In the genomic region with DNA sequence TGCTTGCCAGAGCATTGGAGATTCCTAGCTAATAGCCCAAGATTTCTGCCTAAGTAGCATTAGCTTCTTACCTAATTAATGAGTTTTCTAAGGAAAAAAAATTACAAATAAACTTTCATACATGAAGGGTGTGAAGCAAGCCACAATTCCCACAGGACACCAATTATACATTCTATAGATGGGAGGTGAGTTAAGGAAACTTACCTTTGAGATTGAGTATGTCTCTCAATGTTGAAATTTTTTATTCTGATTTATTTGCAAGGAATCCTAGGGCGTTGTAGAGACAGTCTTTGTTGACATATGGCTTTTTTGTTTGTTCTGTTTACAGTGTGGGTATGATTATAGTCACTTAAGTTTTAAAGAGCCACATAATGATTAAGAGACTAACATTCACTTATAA, we compare ENCODE assay signal across 29 cellular contexts.
"Had no signal": no experiment of that assay in that cellular context is flagged by ENCODE, and none has a peak within 500 bp of the region (broad histone marks: within the 10 kb centered on the region; RNA-seq: fewer than 3 reads in every experiment).

No MANE protein-coding gene starts in this region.

- H3K27ac ChIP-seq: stomach, suprapubic skin, testis, thoracic aorta, thyroid gland, tibial artery, tibial nerve, transverse colon, upper lobe of left lung, upper lobe of right lung, uterus, vagina had no signal

- H3K4me3 ChIP-seq: stomach, suprapubic skin, testis, thoracic aorta, thyroid gland, tibial artery, tibial nerve, transverse colon, upper lobe of left lung, upper lobe of right lung, uterus, vagina had no signal

- H3K36me3 ChIP-seq: stomach, suprapubic skin, thoracic aorta, thyroid gland, tibial artery, tibial nerve, transverse colon, upper lobe of left lung, upper lobe of right lung, uterus, vagina had no signal

- ATAC-seq: stimulated activated effector memory CD8-positive, alpha-beta T cell treated with anti-CD3 and anti-CD28 coated beads, Interleukin-12 subunit alpha, Interleukin-12 subunit beta, amount 100 ng/mL, for 72 hours; stimulated activated memory B cell treated with anti-CD40 and anti-IgM and Interleukin-4, amounts not matched to agents 10 μg/mL and 1 μg/mL and 100 μg/mL, for 72 hours; stimulated activated naive B cell treated with anti-CD40 and anti-IgM and Interleukin-4, amounts not matched to agents 10 μg/mL and 1 μg/mL and 100 μg/mL, for 72 hours; stimulated activated naive CD8-positive, alpha-beta T cell treated with anti-CD3 and anti-CD28 coated beads, Interleukin-15, amount 100 ng/mL, for 72 hours; stimulated activated naive CD8-positive, alpha-beta T cell treated with anti-CD3 and anti-CD28 coated beads, Interleukin-15, Interleukin-2, amounts not matched to agents 100 U/mL and 50 U/mL, for 24 hours; upper lobe of right lung had no signal

- FAIRE-seq: urothelium cell line had no signal

- H3K36me3 Mint-ChIP-seq: stimulated activated effector memory CD8-positive, alpha-beta T cell treated with anti-CD3 and anti-CD28 coated beads, Interleukin-12 subunit alpha, Interleukin-12 subunit beta, amount 100 ng/mL, for 72 hours; stimulated activated memory B cell treated with anti-CD40 and anti-IgM and Interleukin-4, amounts not matched to agents 10 μg/mL and 1 μg/mL and 100 μg/mL, for 72 hours; stimulated activated naive B cell treated with anti-CD40 and anti-IgM and Interleukin-4, amounts not matched to agents 10 μg/mL and 1 μg/mL and 100 μg/mL, for 72 hours; type B pancreatic cell had no signal

- H3K4me1 ChIP-seq: stomach, suprapubic skin, testis, thyroid gland, tibial artery, tibial nerve, transverse colon, upper lobe of left lung, upper lobe of right lung, uterus, vagina had no signal

- H3K27ac Mint-ChIP-seq: stimulated activated effector memory CD8-positive, alpha-beta T cell treated with anti-CD3 and anti-CD28 coated beads, Interleukin-12 subunit alpha, Interleukin-12 subunit beta, amount 100 ng/mL, for 72 hours; stimulated activated memory B cell treated with anti-CD40 and anti-IgM and Interleukin-4, amounts not matched to agents 10 μg/mL and 1 μg/mL and 100 μg/mL, for 72 hours; stimulated activated naive B cell treated with anti-CD40 and anti-IgM and Interleukin-4, amounts not matched to agents 10 μg/mL and 1 μg/mL and 100 μg/mL, for 72 hours; stimulated activated naive CD8-positive, alpha-beta T cell treated with anti-CD3 and anti-CD28 coated beads, Interleukin-15, amount 100 ng/mL, for 72 hours; stimulated activated naive CD8-positive, alpha-beta T cell treated with anti-CD3 and anti-CD28 coated beads, Interleukin-15, Interleukin-2, amounts not matched to agents 100 ng/mL and 50 ng/mL, for 24 hours; type B pancreatic cell had no signal

- H3K9me3 Mint-ChIP-seq: stimulated activated effector memory CD8-positive, alpha-beta T cell treated with anti-CD3 and anti-CD28 coated beads, Interleukin-12 subunit alpha, Interleukin-12 subunit beta, amount 100 ng/mL, for 72 hours; stimulated activated memory B cell treated with anti-CD40 and anti-IgM and Interleukin-4, amounts not matched to agents 10 μg/mL and 1 μg/mL and 100 μg/mL, for 72 hours; stimulated activated naive B cell treated with anti-CD40 and anti-IgM and Interleukin-4, amounts not matched to agents 10 μg/mL and 1 μg/mL and 100 μg/mL, for 72 hours; stimulated activated naive CD8-positive, alpha-beta T cell treated with anti-CD3 and anti-CD28 coated beads, Interleukin-15, amount 100 ng/mL, for 72 hours; stimulated activated naive CD8-positive, alpha-beta T cell treated with anti-CD3 and anti-CD28 coated beads, Interleukin-15, Interleukin-2, amounts not matched to agents 100 ng/mL and 50 ng/mL, for 24 hours; type B pancreatic cell had no signal

- DNase-seq: stimulated activated CD4-positive, alpha-beta T cell treated with anti-CD3 and anti-CD28 coated beads, Interleukin-2, amount 100 ng/mL, for 48 hours; stimulated activated CD4-positive, alpha-beta T cell treated with anti-CD3 and anti-CD28 coated beads, Interleukin-4, amount 100 ng/mL, for 1 hour; stimulated activated CD4-positive, alpha-beta T cell treated with anti-CD3 and anti-CD28 coated beads, Interleukin-4, amount 100 ng/mL, for 24 hours; stimulated activated CD4-positive, alpha-beta T cell treated with anti-CD3 and anti-CD28 coated beads, Interleukin-4, amount 100 ng/mL, for 4 hours; stimulated activated CD8-positive, alpha-beta memory T cell treated with anti-CD3 and anti-CD28 coated beads, Interleukin-4, amount 100 ng/mL, for 48 hours; stimulated activated naive B cell treated with anti-CD40 and anti-IgM and Interleukin-4, amounts not matched to agents 10 μg/mL and 1 μg/mL and 100 μg/mL, for 72 hours; stimulated activated naive CD4-positive, alpha-beta T cell; stimulated activated naive CD4-positive, alpha-beta T cell treated with Interleukin-2 at 50 U/mL for 16 hours; stimulated activated naive CD8-positive, alpha-beta T cell treated with anti-CD3 and anti-CD28 coated beads, Interleukin-15, amount 100 ng/mL, for 72 hours; stimulated activated naive CD8-positive, alpha-beta T cell treated with anti-CD3 and anti-CD28 coated beads, Interleukin-15, Interleukin-2, amounts not matched to agents 100 U/mL and 50 U/mL, for 24 hours; stomach; substantia nigra; testis; thyroid gland; tibial artery; transverse colon; trophoblast cell; upper lobe of left lung; upper lobe of right lung; uterus had no signal

- H3K9me3 ChIP-seq: stomach, suprapubic skin, testis, thoracic aorta, thyroid gland, tibial artery, tibial nerve, transverse colon, upper lobe of left lung, upper lobe of right lung, uterus, vagina had no signal
